8 cellular contexts compared by ENCODE assay signal in the genomic region with DNA sequence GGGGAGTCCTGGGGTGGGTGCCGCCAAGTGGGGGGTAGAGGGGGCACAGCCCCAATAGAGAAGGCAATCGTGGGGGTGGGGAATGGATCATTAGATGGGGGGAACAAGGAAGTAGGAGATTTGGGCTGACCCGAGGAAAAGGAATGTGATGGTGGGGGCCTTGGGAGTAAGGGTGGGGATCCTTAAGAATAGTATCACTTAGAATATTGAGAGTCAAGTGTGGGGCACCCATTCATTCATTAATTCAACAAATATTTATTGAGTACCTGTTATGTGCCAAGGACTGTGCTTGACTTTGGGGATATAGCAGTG. TPM values are rescaled to one million over a fixed set of nuclear protein-coding genes. Genes with fewer than 3 reads are reported as not detected.
DNase-seq lines count a peak whose midpoint lies in the region; TF ChIP-seq lines count a peak whose summit lies in the region.

No MANE protein-coding gene starts in this region.

- peaks cover 41 to 69% (median 55%) of the 10 kb centered on the region in 4 donors for H3K4me1 Mint-ChIP-seq in CD4-positive, alpha-beta memory T cell
- peaks cover 52% of the 10 kb centered on the region for H3K4me1 Mint-ChIP-seq in endothelial cell (ENCODE audit: unreplicated experiment)

- DNase-seq in CD4-positive, alpha-beta memory T cell: no peak
- DNase-seq in OCI-LY7 (ENCODE audit: low spot score) (no peak), endothelial cell (ENCODE audit: low spot score) (no peak), osteoblast (ENCODE audit: insufficient read length, low spot score, missing footprints) (no peak), HT-29 (ENCODE audit: low spot score) (no peak), NCI-H187 treated with DMSO at 0.1 percent for 48 hours (lab: John Stamatoyannopoulos, UW) (no peak), GM19240 (ENCODE audit: insufficient read length, low spot score) (no peak), ecto neural progenitor cell (ENCODE audit: low spot score) (no peak)

- H4K20me1 ChIP-seq in OCI-LY7 (ENCODE audit: insufficient read depth, low read length) (0 out of 2 replicates have a peak, but pooled peaks cover 5% of the 10 kb centered on the region), osteoblast (ENCODE audit: insufficient read depth, low read length) (peaks cover 11% of the 10 kb centered on the region)

- no peaks in the 10 kb centered on the region for H3K36me3 ChIP-seq in CD4-positive, alpha-beta memory T cell (ENCODE audit: insufficient read depth, low read length)
- H3K36me3 ChIP-seq in OCI-LY7 (ENCODE audit: insufficient read depth, low read length) (peaks cover 24% of the 10 kb centered on the region), osteoblast (ENCODE audit: insufficient read depth, low read length) (no peaks in the 10 kb centered on the region)

- peak overlapping the region; percentile 82 to 96 (median 92) for H3K27ac Mint-ChIP-seq in CD4-positive, alpha-beta memory T cell
- H3K27ac Mint-ChIP-seq in endothelial cell (ENCODE audit: unreplicated experiment): peak overlapping the region; percentile 52

- H3K79me2 ChIP-seq in OCI-LY7 (ENCODE audit: insufficient read depth, low read depth, low read length): peaks cover 54% of the 10 kb centered on the region
- H3K79me2 ChIP-seq in osteoblast (ENCODE audit: insufficient read depth, low read length): peaks cover 48% of the 10 kb centered on the region

- CTCF ChIA-PET in CD4-positive, alpha-beta memory T cell (lab: Charles Lee; ENCODE audit: partially characterized antibody): interaction anchor here (1.1 to 2.5 kb wide), 5 partner anchors 43 to 67 kb away, joined by 3 to 9 read pairs (median 3); no protein-coding TSS in a partner anchor
- CTCF ChIA-PET in OCI-LY7 (lab: Charles Lee; ENCODE audit: unreplicated experiment): no interaction called here

- H3K36me3 Mint-ChIP-seq in CD4-positive, alpha-beta memory T cell: peaks cover 4 to 8% of the 10 kb centered on the region in 2 donors
- peaks cover 10% of the 10 kb centered on the region for H3K36me3 Mint-ChIP-seq in endothelial cell (ENCODE audit: low read depth, unreplicated experiment)

- no peaks in the 10 kb centered on the region for H3K9me3 ChIP-seq in CD4-positive, alpha-beta memory T cell (ENCODE audit: control insufficient read depth in 1 of 2, low read length in 2 of 2)
- H3K9me3 ChIP-seq in OCI-LY7 (ENCODE audit: low read length) (no peaks in the 10 kb centered on the region), osteoblast (ENCODE audit: low read depth, low read length) (no peaks in the 10 kb centered on the region)

- H3K27me3 Mint-ChIP-seq in CD4-positive, alpha-beta memory T cell: no peaks in the 10 kb centered on the region
- peaks cover 10% of the 10 kb centered on the region for H3K27me3 Mint-ChIP-seq in endothelial cell (ENCODE audit: unreplicated experiment)

- POLR2A ChIA-PET in CD4-positive, alpha-beta memory T cell (lab: Charles Lee; ENCODE audit: partially characterized antibody): interaction anchor here (1.0 kb wide), 1 partner anchor 12 kb away, joined by 4 read pairs; no protein-coding TSS in a partner anchor
- POLR2A ChIA-PET in OCI-LY7 (lab: Charles Lee): interaction anchor here (0.6 to 1.4 kb wide), 4 partner anchors 22 to 380 kb away, joined by 3 to 4 read pairs (median 4); no protein-coding TSS in a partner anchor

- H3K9me2 ChIP-seq in OCI-LY7 (ENCODE audit: insufficient read depth, low read length): no peaks in the 10 kb centered on the region

- BruUV-seq in OCI-LY7 (replicated peaks; lab: Mats Ljungman, UMichigan): no TSS peak

- H2AFZ ChIP-seq in OCI-LY7 (ENCODE audit: low read length) (peak overlapping the region; percentile 64; the same call in 1 of the 2 replicates), osteoblast (ENCODE audit: low read length) (peak overlapping the region; percentile 99)

- H3K4me2 ChIP-seq in OCI-LY7 (ENCODE audit: low read length): peak overlapping the region; percentile 95
- peak overlapping the region; percentile 98 for H3K4me2 ChIP-seq in osteoblast (ENCODE audit: insufficient read depth, low read length)

- intact Hi-C loops in CD4-positive, alpha-beta memory T cell (cut with micrococcal nuclease): loop anchor here (1.0 to 5.0 kb wide), 3 partner anchors 15 to 845 kb away; no protein-coding TSS in a partner anchor
- intact Hi-C loops in OCI-LY7 (cut with micrococcal nuclease; ENCODE audit: unreplicated experiment): loop anchor here (2.0 kb wide), 1 partner anchor 47 kb away; no protein-coding TSS in a partner anchor

- peak overlapping the region; percentile 90 to 96 (median 94) for H3K4me3 Mint-ChIP-seq in CD4-positive, alpha-beta memory T cell
- peak overlapping the region; percentile 97 for H3K4me3 Mint-ChIP-seq in endothelial cell (ENCODE audit: unreplicated experiment)

- H3K9me3 Mint-ChIP-seq in CD4-positive, alpha-beta memory T cell: peaks cover 0 to 1% (median 0%) of the 10 kb centered on the region in 8 donors
- no peaks in the 10 kb centered on the region for H3K9me3 Mint-ChIP-seq in endothelial cell (ENCODE audit: unreplicated experiment)

- peaks cover 50% of the 10 kb centered on the region for H3K4me1 ChIP-seq in CD4-positive, alpha-beta memory T cell (ENCODE audit: insufficient read depth, low read length)
- peaks cover 54% of the 10 kb centered on the region for H3K4me1 ChIP-seq in OCI-LY7 (ENCODE audit: insufficient read depth, low read length, poor library complexity, severe bottlenecking)
- peaks cover 33% of the 10 kb centered on the region for H3K4me1 ChIP-seq in osteoblast (ENCODE audit: insufficient read depth, low read length)

- H3K27ac ChIP-seq in CD4-positive, alpha-beta memory T cell (ENCODE audit: low read depth, low read length): peak overlapping the region; percentile 72
- H3K27ac ChIP-seq in OCI-LY7 (ENCODE audit: low read depth, low read length, poor library complexity, severe bottlenecking): peak overlapping the region; percentile 75
- peak overlapping the region; percentile 93 for H3K27ac ChIP-seq in osteoblast (ENCODE audit: low read depth, low read length)

- TF ChIP-seq CTCF in OCI-LY7 (conservative IDR thresholded peaks at IDR 0.05; ENCODE audit: low read length) (peak; percentile 70; the same call in 1 of the 2 replicates), endothelial cell (IDR thresholded peaks at IDR 0.05; ENCODE audit: unreplicated experiment) (peak; percentile 42), osteoblast (IDR thresholded peaks at IDR 0.05; ENCODE audit: extremely low read depth, low read depth, low read length) (no peak)

- H3K4me3 ChIP-seq in CD4-positive, alpha-beta memory T cell (ENCODE audit: low read length in 2 of 2): peak overlapping the region; percentile 74 to 100
- H3K4me3 ChIP-seq in OCI-LY7 (ENCODE audit: low read depth, low read length, poor library complexity, severe bottlenecking) (peak overlapping the region; percentile 100), osteoblast (ENCODE audit: insufficient read depth, low read length) (peak overlapping the region; percentile 100)

- H3K27me3 ChIP-seq in CD4-positive, alpha-beta memory T cell (ENCODE audit: insufficient read depth, low read length): no peaks in the 10 kb centered on the region
- peaks cover 6% of the 10 kb centered on the region for H3K27me3 ChIP-seq in osteoblast (ENCODE audit: insufficient read depth, low read length)

RNA-seq across cellular contexts. Expression of a gene that starts 0.6 kb away (rescaled TPM):
- total RNA-seq in CD4-positive, alpha-beta memory T cell: 10 to 100 TPM; 36.9 to 38.5 TPM
- polyA plus RNA-seq in CD4-positive, alpha-beta memory T cell: 10 to 100 TPM; 16.3 to 30.8 TPM
- 110 and 118 TPM in 2 replicates for total RNA-seq in OCI-LY7 (2014; rRNA removed; shearing (Covaris generic))
- total RNA-seq in OCI-LY7 (2022) (103 and 105 TPM in 2 replicates), endothelial cell (ENCODE audit: unreplicated experiment) (66.7 TPM), osteoblast (34.8 and 36.6 TPM in 2 replicates)
- 221 and 224 TPM in 2 replicates for total RNA-seq in HT-29 (2014; rRNA removed; shearing (Covaris generic))

RNA-seq across cellular contexts. Expression of a gene that starts 50.7 kb away (rescaled TPM):
- not detected for total RNA-seq in CD4-positive, alpha-beta memory T cell
- polyA plus RNA-seq in CD4-positive, alpha-beta memory T cell: not detected
- not detected in 2 replicates for total RNA-seq in OCI-LY7 (2014; rRNA removed; shearing (Covaris generic))
- total RNA-seq in OCI-LY7 (2022) (not detected in 2 replicates), endothelial cell (ENCODE audit: unreplicated experiment) (54.2 TPM), osteoblast (not detected in 2 replicates)
- not detected in 2 replicates for total RNA-seq in HT-29 (2014; rRNA removed; shearing (Covaris generic))

Comparison
In these comparisons a context has a peak if more than half of its experiments do, and no peak if none do; other contexts are left out.
1. RNA of a gene that starts 50.7 kb away (total RNA-seq): 54.2 TPM in endothelial cell (single experiment); not detected in OCI-LY7, not detected in CD4-positive, alpha-beta memory T cell, not detected in osteoblast and not detected in HT-29; every median in the first group is over 10 times any median in the second.
2. Peak in every context shown above with its lines, with median percentiles within 50 percentile points of each other: H3K27ac ChIP-seq and H3K4me3 ChIP-seq.